23 cellular contexts compared by ENCODE assay signal in the genomic region with DNA sequence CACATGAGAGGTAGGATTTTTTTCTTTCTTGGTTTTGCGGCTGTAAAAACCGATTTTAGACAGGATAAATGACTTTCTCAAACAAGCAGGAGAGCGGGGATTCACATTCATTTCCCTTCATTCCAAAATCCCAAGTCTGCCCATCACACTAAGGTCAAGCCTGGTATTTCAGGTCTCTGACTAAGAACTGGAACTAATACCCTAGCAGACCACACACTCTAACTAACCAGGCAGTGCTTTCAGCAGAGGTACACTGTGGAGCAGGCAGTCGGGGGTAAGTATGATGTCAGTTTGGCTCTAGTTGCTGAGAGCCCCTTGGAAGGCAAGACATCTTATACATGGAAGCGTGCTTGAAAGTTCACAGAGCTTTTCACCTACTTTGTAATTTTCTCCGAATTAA.
"Had no signal": no experiment of that assay in that cellular context is flagged by ENCODE, and none has a peak within 500 bp of the region (broad histone marks: within the 10 kb centered on the region; RNA-seq: fewer than 3 reads in every experiment).

No MANE protein-coding gene starts in this region.

- H3K36me3 ChIP-seq: brain microvascular endothelial cell, colonic mucosa had no signal

- H3K27me3 ChIP-seq: brain microvascular endothelial cell, colonic mucosa had no signal

- ATAC-seq: activated CD4-positive, alpha-beta T cell treated with anti-CD3 and anti-CD28 coated beads for 36 hours; activated CD8-positive, alpha-beta memory T cell treated with anti-CD3 and anti-CD28 coated beads, Interleukin-2, amount 10 ng/mL, durations not matched to agents 7 days and 5 days had no signal

- H3K4me3 ChIP-seq: colonic mucosa, SK-N-MC had no signal

- DNase-seq: activated CD4-positive, alpha-beta T cell treated with anti-CD3 and anti-CD28 coated beads for 36 hours; activated CD4-positive, alpha-beta T cell treated with anti-CD3 and anti-CD28 coated beads, Interleukin-2, amount 50 U/mL, for 48 hours; activated CD8-positive, alpha-beta memory T cell treated with anti-CD3 and anti-CD28 coated beads, Interleukin-2, amount 10 ng/mL, durations not matched to agents 7 days and 5 days; activated effector memory CD4-positive, alpha-beta T cell treated with Interleukin-2 at 50 U/mL for 16 hours; activated naive CD4-positive, alpha-beta T cell; activated T-cell treated with anti-CD3 and anti-CD28 coated beads, Interleukin-2, amount 50 U/mL, for 24 hours; amniotic stem cell; brain microvascular endothelial cell; cerebellar nuclear complex; colonic mucosa; KG1; NCI-H1092; NCI-H1417; NCI-H1930; NCI-H2107; NCI-H2171 treated with DMSO at 0.1 percent for 48 hours; NCI-H345; NCI-H510A; NCI-H526 treated with DMSO at 0.1 percent for 48 hours; NCI-H82; SIG-M5; T-helper 1 cell had no signal
